In the genomic region with DNA sequence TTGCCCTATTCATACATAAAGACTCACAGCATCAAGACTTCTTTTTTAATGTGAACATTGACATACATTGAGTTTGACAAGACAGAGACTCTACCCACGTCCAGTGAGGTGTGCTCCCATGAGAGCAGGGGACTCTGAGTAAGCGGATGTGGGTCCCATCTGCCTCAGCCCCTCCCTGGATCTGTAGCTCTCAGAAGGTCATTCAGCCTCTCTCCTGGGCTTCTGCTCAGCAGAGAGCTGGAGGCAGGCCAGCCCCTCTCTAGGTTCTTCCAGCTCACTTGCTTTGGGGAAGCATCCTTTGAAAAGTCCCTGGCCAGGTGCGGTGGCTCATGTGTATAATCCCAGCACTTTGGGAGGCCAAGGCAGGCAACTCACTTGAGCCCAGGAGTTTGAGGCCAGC, we compare ENCODE assay signal across 25 cellular contexts.
DNase-seq lines count a peak whose midpoint lies in the region; ATAC-seq and FAIRE-seq lines count a peak whose summit lies in the region.
"Had no signal": no experiment of that assay in that cellular context is flagged by ENCODE, and none has a peak within 500 bp of the region (broad histone marks: within the 10 kb centered on the region; RNA-seq: fewer than 3 reads in every experiment).

No MANE protein-coding gene starts in this region.

- FAIRE-seq in RCC 7860 (lab: Jason Lieb, UNC) = no peak
- FAIRE-seq: HepG2, K562 had no signal

- ATAC-seq in HG02981 (IDR thresholded peaks at IDR 0.05; ENCODE audit: unreplicated experiment) = no peak
- ATAC-seq: HepG2, K562, T-cell had no signal

- intact Hi-C loops in posterior vena cava (cut with DNase I) = no loop called here

- DNase-seq in DMS79 treated with DMSO at 0.1 percent for 48 hours (lab: John Stamatoyannopoulos, UW) (peak; percentile 67), HT1080 (ENCODE audit: low read depth) (peak; percentile 77), NCI-H345 treated with DMSO at 0.1 percent for 48 hours (lab: John Stamatoyannopoulos, UW; ENCODE audit: unreplicated experiment) (peak; percentile 14), posterior vena cava (ENCODE audit: low spot score) (peak; percentile 37), RCC 7860 (ENCODE audit: low spot score) (no peak)
- no peak for DNase-seq in activated CD4-positive, alpha-beta T cell treated with anti-CD3 and anti-CD28 coated beads for 1 hour
- DNase-seq: C1 segment of cervical spinal cord; CD4-positive, alpha-beta memory T cell; COR-L47; GM23248; H7; Kasumi-1; NCI-H1417; NCI-H1694; NCI-H2081; NCI-H510A treated with DMSO at 0.1 percent for 48 hours; NCI-H748 treated with DMSO at 0.1 percent for 48 hours; NK-92 treated with Interleukin-12 subunit alpha and Interleukin-12 subunit beta, amount 100 ng/mL, for 24 hours; PC-9; Right ventricle myocardium superior; RPMI8226; T-cell had no signal

Comparison
In these comparisons a context has a peak if more than half of its experiments do, and no peak if none do; other contexts are left out.
1. DNase-seq: peak in DMS79 treated with DMSO at 0.1 percent for 48 hours (single experiment), HT1080 (single experiment), NCI-H345 treated with DMSO at 0.1 percent for 48 hours (single experiment) and posterior vena cava (single experiment); none in activated CD4-positive, alpha-beta T cell treated with anti-CD3 and anti-CD28 coated beads for 1 hour (single experiment) and RCC 7860 (single experiment).